In the genomic region with DNA sequence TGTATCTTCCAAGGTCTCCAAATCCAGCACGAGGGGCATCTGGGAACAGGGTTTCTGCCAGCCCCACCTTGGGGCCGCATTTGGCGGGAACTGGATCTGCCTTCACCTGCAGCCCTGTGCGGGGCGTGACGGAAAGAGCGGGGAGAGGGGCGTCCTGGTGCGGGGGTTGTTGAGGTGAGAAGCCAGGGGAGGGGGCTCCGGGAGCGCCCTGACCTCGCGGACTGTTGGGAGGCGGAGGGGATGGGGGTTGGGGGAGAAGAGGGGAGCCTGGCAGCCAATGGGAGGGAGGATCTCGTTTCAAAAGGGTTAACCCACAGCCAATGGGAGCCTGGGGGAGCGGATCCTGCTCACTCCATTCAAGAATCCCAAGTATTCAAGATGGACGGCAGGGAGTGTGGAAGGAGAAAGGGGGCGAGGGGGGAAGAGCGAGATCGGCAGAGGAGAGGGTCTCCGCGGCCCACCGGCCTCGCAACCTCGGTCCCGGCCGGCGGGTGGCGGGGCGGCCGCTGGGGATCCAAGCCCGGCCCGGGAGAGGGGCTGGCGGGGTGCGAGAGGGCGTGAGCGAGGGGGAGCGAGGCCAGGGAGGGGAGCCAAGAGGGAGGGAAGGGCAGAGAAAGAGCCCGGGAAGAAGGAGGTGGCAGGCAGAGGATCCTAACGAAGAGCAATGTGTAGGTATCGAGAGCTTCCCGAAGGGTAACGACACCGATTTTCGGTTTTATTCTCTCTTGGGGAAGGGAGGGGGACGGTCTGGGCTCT, we compare ENCODE assay signal across 1 cellular context.
TF ChIP-seq lines count a peak whose summit lies in the region.

No MANE protein-coding gene starts in this region.

TF ChIP-seq in H1, 55 proteins besides CTCF, POLR2A, EP300 and RAD21:
- TF ChIP-seq HDAC6 (IDR thresholded peaks at IDR 0.05; ENCODE audit: low read depth, low read length) (no peak), TCF12 (IDR thresholded peaks at IDR 0.05; ENCODE audit: low read depth, low read length) (no peak), BRCA1 (IDR thresholded peaks at IDR 0.05; ENCODE audit: low read depth, low read length) (no peak), RXRA (IDR thresholded peaks at IDR 0.05; ENCODE audit: insufficient read depth, low read depth, low read length) (0 out of 2 replicates have a peak, but pooled peaks have one; percentile 17), CHD2 (IDR thresholded peaks at IDR 0.05; ENCODE audit: low read length) (no peak; the same call in none of the 2 replicates), SIX5 (IDR thresholded peaks at IDR 0.05; ENCODE audit: low read depth, low read length) (no peak), FOSL1 (IDR thresholded peaks at IDR 0.05; ENCODE audit: insufficient read depth, low read depth, low read length) (no peak), SIRT6 (IDR thresholded peaks at IDR 0.05; ENCODE audit: low read length) (no peak), JUND (IDR thresholded peaks at IDR 0.05; ENCODE audit: low read length) (no peak), GABPA (IDR thresholded peaks at IDR 0.05; ENCODE audit: borderline replicate concordance, insufficient read depth, low read length) (no peak), RFX5 (IDR thresholded peaks at IDR 0.05; ENCODE audit: borderline replicate concordance, low read depth, low read length) (no peak), SP2 (IDR thresholded peaks at IDR 0.05; ENCODE audit: low read length) (no peak), SP1 (IDR thresholded peaks at IDR 0.05; ENCODE audit: low read depth, low read length) (peak; percentile 79), PHF8 (conservative IDR thresholded peaks at IDR 0.05; ENCODE audit: low read depth, low read length) (peak; percentile 80), KDM5A (IDR thresholded peaks at IDR 0.05; ENCODE audit: low read length) (peak; percentile 72; the same call in 1 of the 2 replicates), SP4 (IDR thresholded peaks at IDR 0.05; ENCODE audit: low read length) (no peak), SAP30 (IDR thresholded peaks at IDR 0.05; ENCODE audit: insufficient read depth, insufficient replicate concordance, low read length) (no peak), NRF1 (IDR thresholded peaks at IDR 0.05; ENCODE audit: low read depth, low read length) (no peak), RBBP5 (IDR thresholded peaks at IDR 0.05; ENCODE audit: borderline replicate concordance, low read depth, low read length) (0 out of 2 replicates have a peak, but pooled peaks have one; percentile 20), KDM4A (IDR thresholded peaks at IDR 0.05; ENCODE audit: low read depth, low read length, severe bottlenecking) (no peak), NANOG (IDR thresholded peaks at IDR 0.05; ENCODE audit: insufficient read depth, low read depth, low read length, poor library complexity, severe bottlenecking) (no peak), GTF2F1 (IDR thresholded peaks at IDR 0.05; ENCODE audit: borderline replicate concordance, low read depth, low read length) (peak; percentile 82), TAF7 (optimal IDR thresholded peaks at IDR 0.05; ENCODE audit: borderline replicate concordance, low read depth, low read length) (peak; percentile 92), CBX8 (IDR thresholded peaks at IDR 0.05; ENCODE audit: borderline replicate concordance, low read depth, low read length) (no peak), TBP (IDR thresholded peaks at IDR 0.05; ENCODE audit: low read depth, low read length) (peak; percentile 91), JUN (IDR thresholded peaks at IDR 0.05; ENCODE audit: low read depth, low read length) (no peak), CREB1 (IDR thresholded peaks at IDR 0.05) (no peak), KDM1A (IDR thresholded peaks at IDR 0.05; ENCODE audit: borderline replicate concordance, low read length) (no peak), CHD1 (IDR thresholded peaks at IDR 0.05; ENCODE audit: low read depth, low read length) (no peak; the same call in 1 of the 2 replicates), POU5F1 (IDR thresholded peaks at IDR 0.05; ENCODE audit: low read depth, low read length) (no peak), ASH2L (IDR thresholded peaks at IDR 0.05; ENCODE audit: low read length) (peak; percentile 15), MAX (IDR thresholded peaks at IDR 0.05) (peak; percentile 94), SIN3A (conservative IDR thresholded peaks at IDR 0.05 in 1 of 2, IDR thresholded peaks at IDR 0.05 in 1 of 2; ENCODE audit: low read depth in 1 of 2, low read length in 2 of 2) (0 out of 4 replicates have a peak, but pooled peaks have one; percentile 62 to 68), SRF (IDR thresholded peaks at IDR 0.05; ENCODE audit: low read depth, low read length) (no peak), BCL11A (IDR thresholded peaks at IDR 0.05; ENCODE audit: low read depth in 2 of 2, low read length in 2 of 2) (no peak), YY1 (IDR thresholded peaks at IDR 0.05; ENCODE audit: low read depth, low read length) (peak; percentile 97), CEBPB (IDR thresholded peaks at IDR 0.05; ENCODE audit: low read depth, low read length) (no peak), POLR2AphosphoS5 (IDR thresholded peaks at IDR 0.05; ENCODE audit: low read depth, low read length) (peak; percentile 97), CTBP2 (IDR thresholded peaks at IDR 0.05; ENCODE audit: borderline replicate concordance, insufficient read depth, insufficient read length, low read length) (no peak), USF2 (IDR thresholded peaks at IDR 0.05; ENCODE audit: low read length) (no peak), BACH1 (IDR thresholded peaks at IDR 0.05; ENCODE audit: low read length) (no peak), HDAC2 (IDR thresholded peaks at IDR 0.05; ENCODE audit: borderline replicate concordance in 1 of 2, low read depth in 2 of 2, low read length in 2 of 2) (no peak), ATF3 (IDR thresholded peaks at IDR 0.05; ENCODE audit: insufficient read depth, low read depth, low read length) (no peak), TAF1 (IDR thresholded peaks at IDR 0.05; ENCODE audit: low read depth, low read length) (peak; percentile 96), TEAD4 (IDR thresholded peaks at IDR 0.05; ENCODE audit: low read depth, low read length) (peak; percentile 99), CBX5 (IDR thresholded peaks at IDR 0.05; ENCODE audit: low read depth, low read length) (no peak), ZNF274 (IDR thresholded peaks at IDR 0.05; ENCODE audit: borderline replicate concordance, extremely low read depth, low read length) (no peak), MAFK (IDR thresholded peaks at IDR 0.05; ENCODE audit: low read depth, low read length) (no peak), EZH2 (IDR thresholded peaks at IDR 0.05; ENCODE audit: low read depth, low read length, severe bottlenecking) (no peak), EGR1 (IDR thresholded peaks at IDR 0.05; ENCODE audit: borderline replicate concordance, low read depth, low read length) (no peak), SUZ12 (IDR thresholded peaks at IDR 0.05; ENCODE audit: low read length) (no peak), CHD7 (IDR thresholded peaks at IDR 0.05; ENCODE audit: insufficient replicate concordance, low read length) (no peak), RNF2 (IDR thresholded peaks at IDR 0.05; ENCODE audit: borderline replicate concordance, low read depth, low read length, missing control alignments, poor library complexity, severe bottlenecking) (no peak)
- TF ChIP-seq, protein P1, sequence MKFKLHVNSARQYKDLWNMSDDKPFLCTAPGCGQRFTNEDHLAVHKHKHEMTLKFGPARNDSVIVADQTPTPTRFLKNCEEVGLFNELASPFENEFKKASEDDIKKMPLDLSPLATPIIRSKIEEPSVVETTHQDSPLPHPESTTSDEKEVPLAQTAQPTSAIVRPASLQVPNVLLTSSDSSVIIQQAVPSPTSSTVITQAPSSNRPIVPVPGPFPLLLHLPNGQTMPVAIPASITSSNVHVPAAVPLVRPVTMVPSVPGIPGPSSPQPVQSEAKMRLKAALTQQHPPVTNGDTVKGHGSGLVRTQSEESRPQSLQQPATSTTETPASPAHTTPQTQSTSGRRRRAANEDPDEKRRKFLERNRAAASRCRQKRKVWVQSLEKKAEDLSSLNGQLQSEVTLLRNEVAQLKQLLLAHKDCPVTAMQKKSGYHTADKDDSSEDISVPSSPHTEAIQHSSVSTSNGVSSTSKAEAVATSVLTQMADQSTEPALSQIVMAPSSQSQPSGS (IDR thresholded peaks at IDR 0.05; ENCODE audit: low read length): no peak
- TF ChIP-seq, protein P2, sequence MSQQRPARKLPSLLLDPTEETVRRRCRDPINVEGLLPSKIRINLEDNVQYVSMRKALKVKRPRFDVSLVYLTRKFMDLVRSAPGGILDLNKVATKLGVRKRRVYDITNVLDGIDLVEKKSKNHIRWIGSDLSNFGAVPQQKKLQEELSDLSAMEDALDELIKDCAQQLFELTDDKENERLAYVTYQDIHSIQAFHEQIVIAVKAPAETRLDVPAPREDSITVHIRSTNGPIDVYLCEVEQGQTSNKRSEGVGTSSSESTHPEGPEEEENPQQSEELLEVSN (IDR thresholded peaks at IDR 0.05): peak; percentile 98
